In the genomic region with DNA sequence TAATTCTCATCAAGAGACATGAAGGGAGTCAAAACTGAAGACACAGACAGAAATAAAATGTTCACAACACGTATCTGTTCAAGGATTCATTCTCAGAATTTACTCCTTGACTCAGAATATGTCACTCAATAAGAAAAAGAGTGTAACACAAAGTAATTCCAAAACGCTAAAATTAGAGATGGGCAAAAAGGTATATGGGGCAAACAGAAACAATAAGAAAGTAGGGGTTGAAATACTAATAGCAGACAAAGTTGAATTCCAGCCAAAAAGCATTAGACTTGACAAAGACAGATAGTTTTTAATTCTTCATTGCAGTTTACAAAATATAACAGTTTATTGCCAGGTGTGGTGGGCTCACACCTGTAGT, we compare ENCODE assay signal across 1 cellular context.
TF ChIP-seq lines count a peak whose summit lies in the region.

No MANE protein-coding gene starts in this region.

TF ChIP-seq in K562, 482 proteins besides CTCF, POLR2A, EP300 and RAD21 (continued from another document):
- TF ChIP-seq, protein P1, sequence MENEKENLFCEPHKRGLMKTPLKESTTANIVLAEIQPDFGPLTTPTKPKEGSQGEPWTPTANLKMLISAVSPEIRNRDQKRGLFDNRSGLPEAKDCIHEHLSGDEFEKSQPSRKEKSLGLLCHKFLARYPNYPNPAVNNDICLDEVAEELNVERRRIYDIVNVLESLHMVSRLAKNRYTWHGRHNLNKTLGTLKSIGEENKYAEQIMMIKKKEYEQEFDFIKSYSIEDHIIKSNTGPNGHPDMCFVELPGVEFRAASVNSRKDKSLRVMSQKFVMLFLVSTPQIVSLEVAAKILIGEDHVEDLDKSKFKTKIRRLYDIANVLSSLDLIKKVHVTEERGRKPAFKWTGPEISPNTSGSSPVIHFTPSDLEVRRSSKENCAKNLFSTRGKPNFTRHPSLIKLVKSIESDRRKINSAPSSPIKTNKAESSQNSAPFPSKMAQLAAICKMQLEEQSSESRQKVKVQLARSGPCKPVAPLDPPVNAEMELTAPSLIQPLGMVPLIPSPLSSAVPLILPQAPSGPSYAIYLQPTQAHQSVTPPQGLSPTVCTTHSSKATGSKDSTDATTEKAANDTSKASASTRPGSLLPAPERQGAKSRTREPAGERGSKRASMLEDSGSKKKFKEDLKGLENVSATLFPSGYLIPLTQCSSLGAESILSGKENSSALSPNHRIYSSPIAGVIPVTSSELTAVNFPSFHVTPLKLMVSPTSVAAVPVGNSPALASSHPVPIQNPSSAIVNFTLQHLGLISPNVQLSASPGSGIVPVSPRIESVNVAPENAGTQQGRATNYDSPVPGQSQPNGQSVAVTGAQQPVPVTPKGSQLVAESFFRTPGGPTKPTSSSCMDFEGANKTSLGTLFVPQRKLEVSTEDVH (IDR thresholded peaks at IDR 0.05; ENCODE audit: low read depth, partially characterized antibody) = peak; percentile 37
- TF ChIP-seq ZBTB40 (IDR thresholded peaks at IDR 0.05) (peak; percentile 19; the same call in 1 of the 2 replicates), ZBTB40 (CRISPR knock-in tag; IDR thresholded peaks at IDR 0.05) (no peak), ZNF668 (CRISPR knock-in tag; IDR thresholded peaks at IDR 0.05) (peak; percentile 64; the same call in 1 of the 2 replicates), SRF (CRISPR knock-in tag; IDR thresholded peaks at IDR 0.05) (0 out of 4 replicates have a peak, but pooled peaks of 1 of the 2 experiments have one; percentile 17), MTA2 (IDR thresholded peaks at IDR 0.05; ENCODE audit: low read depth) (peak; percentile 19; the same call in 1 of the 2 replicates), SNIP1 (IDR thresholded peaks at IDR 0.05; ENCODE audit: low read depth) (no peak), NFE2L1 (tag; IDR thresholded peaks at IDR 0.05; ENCODE audit: borderline replicate concordance, low read depth) (peak; percentile 2; the same call in 1 of the 2 replicates), IRF2 (CRISPR knock-in tag; IDR thresholded peaks at IDR 0.05) (no peak), LARP7 (IDR thresholded peaks at IDR 0.05) (peak; percentile 70; the same call in 1 of the 2 replicates)
- TF ChIP-seq, protein P2, sequence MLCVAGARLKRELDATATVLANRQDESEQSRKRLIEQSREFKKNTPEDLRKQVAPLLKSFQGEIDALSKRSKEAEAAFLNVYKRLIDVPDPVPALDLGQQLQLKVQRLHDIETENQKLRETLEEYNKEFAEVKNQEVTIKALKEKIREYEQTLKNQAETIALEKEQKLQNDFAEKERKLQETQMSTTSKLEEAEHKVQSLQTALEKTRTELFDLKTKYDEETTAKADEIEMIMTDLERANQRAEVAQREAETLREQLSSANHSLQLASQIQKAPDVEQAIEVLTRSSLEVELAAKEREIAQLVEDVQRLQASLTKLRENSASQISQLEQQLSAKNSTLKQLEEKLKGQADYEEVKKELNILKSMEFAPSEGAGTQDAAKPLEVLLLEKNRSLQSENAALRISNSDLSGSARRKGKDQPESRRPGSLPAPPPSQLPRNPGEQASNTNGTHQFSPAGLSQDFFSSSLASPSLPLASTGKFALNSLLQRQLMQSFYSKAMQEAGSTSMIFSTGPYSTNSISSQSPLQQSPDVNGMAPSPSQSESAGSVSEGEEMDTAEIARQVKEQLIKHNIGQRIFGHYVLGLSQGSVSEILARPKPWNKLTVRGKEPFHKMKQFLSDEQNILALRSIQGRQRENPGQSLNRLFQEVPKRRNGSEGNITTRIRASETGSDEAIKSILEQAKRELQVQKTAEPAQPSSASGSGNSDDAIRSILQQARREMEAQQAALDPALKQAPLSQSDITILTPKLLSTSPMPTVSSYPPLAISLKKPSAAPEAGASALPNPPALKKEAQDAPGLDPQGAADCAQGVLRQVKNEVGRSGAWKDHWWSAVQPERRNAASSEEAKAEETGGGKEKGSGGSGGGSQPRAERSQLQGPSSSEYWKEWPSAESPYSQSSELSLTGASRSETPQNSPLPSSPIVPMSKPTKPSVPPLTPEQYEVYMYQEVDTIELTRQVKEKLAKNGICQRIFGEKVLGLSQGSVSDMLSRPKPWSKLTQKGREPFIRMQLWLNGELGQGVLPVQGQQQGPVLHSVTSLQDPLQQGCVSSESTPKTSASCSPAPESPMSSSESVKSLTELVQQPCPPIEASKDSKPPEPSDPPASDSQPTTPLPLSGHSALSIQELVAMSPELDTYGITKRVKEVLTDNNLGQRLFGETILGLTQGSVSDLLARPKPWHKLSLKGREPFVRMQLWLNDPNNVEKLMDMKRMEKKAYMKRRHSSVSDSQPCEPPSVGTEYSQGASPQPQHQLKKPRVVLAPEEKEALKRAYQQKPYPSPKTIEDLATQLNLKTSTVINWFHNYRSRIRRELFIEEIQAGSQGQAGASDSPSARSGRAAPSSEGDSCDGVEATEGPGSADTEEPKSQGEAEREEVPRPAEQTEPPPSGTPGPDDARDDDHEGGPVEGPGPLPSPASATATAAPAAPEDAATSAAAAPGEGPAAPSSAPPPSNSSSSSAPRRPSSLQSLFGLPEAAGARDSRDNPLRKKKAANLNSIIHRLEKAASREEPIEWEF (CRISPR knock-in tag; IDR thresholded peaks at IDR 0.05) = peak; percentile 21; the same call in 1 of the 2 replicates
